1 cellular context compared by ENCODE assay signal in genomic region chr5:132463808-132464154, GRCh38.
TF ChIP-seq lines count a peak whose summit lies in the region.

No MANE protein-coding gene starts in this region.

TF ChIP-seq in HepG2, 621 proteins besides CTCF, POLR2A, EP300 and RAD21 (continued from another document):
- TF ChIP-seq, protein P1, sequence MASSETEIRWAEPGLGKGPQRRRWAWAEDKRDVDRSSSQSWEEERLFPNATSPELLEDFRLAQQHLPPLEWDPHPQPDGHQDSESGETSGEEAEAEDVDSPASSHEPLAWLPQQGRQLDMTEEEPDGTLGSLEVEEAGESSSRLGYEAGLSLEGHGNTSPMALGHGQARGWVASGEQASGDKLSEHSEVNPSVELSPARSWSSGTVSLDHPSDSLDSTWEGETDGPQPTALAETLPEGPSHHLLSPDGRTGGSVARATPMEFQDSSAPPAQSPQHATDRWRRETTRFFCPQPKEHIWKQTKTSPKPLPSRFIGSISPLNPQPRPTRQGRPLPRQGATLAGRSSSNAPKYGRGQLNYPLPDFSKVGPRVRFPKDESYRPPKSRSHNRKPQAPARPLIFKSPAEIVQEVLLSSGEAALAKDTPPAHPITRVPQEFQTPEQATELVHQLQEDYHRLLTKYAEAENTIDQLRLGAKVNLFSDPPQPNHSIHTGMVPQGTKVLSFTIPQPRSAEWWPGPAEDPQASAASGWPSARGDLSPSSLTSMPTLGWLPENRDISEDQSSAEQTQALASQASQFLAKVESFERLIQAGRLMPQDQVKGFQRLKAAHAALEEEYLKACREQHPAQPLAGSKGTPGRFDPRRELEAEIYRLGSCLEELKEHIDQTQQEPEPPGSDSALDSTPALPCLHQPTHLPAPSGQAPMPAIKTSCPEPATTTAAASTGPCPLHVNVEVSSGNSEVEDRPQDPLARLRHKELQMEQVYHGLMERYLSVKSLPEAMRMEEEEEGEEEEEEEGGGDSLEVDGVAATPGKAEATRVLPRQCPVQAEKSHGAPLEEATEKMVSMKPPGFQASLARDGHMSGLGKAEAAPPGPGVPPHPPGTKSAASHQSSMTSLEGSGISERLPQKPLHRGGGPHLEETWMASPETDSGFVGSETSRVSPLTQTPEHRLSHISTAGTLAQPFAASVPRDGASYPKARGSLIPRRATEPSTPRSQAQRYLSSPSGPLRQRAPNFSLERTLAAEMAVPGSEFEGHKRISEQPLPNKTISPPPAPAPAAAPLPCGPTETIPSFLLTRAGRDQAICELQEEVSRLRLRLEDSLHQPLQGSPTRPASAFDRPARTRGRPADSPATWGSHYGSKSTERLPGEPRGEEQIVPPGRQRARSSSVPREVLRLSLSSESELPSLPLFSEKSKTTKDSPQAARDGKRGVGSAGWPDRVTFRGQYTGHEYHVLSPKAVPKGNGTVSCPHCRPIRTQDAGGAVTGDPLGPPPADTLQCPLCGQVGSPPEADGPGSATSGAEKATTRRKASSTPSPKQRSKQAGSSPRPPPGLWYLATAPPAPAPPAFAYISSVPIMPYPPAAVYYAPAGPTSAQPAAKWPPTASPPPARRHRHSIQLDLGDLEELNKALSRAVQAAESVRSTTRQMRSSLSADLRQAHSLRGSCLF (CRISPR knock-in tag; IDR thresholded peaks at IDR 0.05; ENCODE audit: borderline replicate concordance), result no peak
- TF ChIP-seq, protein P2, sequence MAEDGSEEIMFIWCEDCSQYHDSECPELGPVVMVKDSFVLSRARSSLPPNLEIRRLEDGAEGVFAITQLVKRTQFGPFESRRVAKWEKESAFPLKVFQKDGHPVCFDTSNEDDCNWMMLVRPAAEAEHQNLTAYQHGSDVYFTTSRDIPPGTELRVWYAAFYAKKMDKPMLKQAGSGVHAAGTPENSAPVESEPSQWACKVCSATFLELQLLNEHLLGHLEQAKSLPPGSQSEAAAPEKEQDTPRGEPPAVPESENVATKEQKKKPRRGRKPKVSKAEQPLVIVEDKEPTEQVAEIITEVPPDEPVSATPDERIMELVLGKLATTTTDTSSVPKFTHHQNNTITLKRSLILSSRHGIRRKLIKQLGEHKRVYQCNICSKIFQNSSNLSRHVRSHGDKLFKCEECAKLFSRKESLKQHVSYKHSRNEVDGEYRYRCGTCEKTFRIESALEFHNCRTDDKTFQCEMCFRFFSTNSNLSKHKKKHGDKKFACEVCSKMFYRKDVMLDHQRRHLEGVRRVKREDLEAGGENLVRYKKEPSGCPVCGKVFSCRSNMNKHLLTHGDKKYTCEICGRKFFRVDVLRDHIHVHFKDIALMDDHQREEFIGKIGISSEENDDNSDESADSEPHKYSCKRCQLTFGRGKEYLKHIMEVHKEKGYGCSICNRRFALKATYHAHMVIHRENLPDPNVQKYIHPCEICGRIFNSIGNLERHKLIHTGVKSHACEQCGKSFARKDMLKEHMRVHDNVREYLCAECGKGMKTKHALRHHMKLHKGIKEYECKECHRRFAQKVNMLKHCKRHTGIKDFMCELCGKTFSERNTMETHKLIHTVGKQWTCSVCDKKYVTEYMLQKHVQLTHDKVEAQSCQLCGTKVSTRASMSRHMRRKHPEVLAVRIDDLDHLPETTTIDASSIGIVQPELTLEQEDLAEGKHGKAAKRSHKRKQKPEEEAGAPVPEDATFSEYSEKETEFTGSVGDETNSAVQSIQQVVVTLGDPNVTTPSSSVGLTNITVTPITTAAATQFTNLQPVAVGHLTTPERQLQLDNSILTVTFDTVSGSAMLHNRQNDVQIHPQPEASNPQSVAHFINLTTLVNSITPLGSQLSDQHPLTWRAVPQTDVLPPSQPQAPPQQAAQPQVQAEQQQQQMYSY (CRISPR knock-in tag; IDR thresholded peaks at IDR 0.05), result peak; percentile 89
- 0 out of 2 replicates have a peak, but pooled peaks have one; percentile 39 for TF ChIP-seq ZNF33B (CRISPR knock-in tag; IDR thresholded peaks at IDR 0.05)
- TF ChIP-seq ZNF12 (CRISPR knock-in tag; IDR thresholded peaks at IDR 0.05), result peak; percentile 19; the same call in 1 of the 2 replicates
